Comparison of ENCODE assay signal across 8 cellular contexts in genomic region chr2:201909961-201910361, GRCh38.
DNase-seq lines count a peak whose midpoint lies in the region; ATAC-seq, FAIRE-seq and TF ChIP-seq lines count a peak whose summit lies in the region.

No MANE protein-coding gene starts in this region.

- peaks cover 28% of the 10 kb centered on the region for H3K4me1 ChIP-seq in SJSA1 (replicated peaks)

- DNase-seq in GM06990 (ENCODE audit: extremely low read depth, insufficient read length) (peak; percentile 17), SJSA1 (ENCODE audit: low read depth in 1 of 2, low spot score in 2 of 2) (peak in 1 of 2 experiments; percentile 39), kidney glomerular epithelial cell (lab: John Stamatoyannopoulos, UW) (peak; percentile 25), RCC 7860 (ENCODE audit: low spot score) (no peak), H54 (ENCODE audit: insufficient read length, low spot score) (no peak), occipital lobe (lab: John Stamatoyannopoulos, UW) (no peak)

- no peaks in the 10 kb centered on the region for H3K9me3 ChIP-seq in SJSA1 (replicated peaks)

- no peak for TF ChIP-seq CTCF in GM06990 (IDR thresholded peaks at IDR 0.05; ENCODE audit: insufficient read depth, low read length, poor library complexity, severe bottlenecking)

- no peak for TF ChIP-seq POLR2A in H54 (IDR thresholded peaks at IDR 0.05; ENCODE audit: low read depth, low read length)

- H3K27ac ChIP-seq in SJSA1 = peak overlapping the region; percentile 65

- H3K4me3 ChIP-seq in GM06990 (replicated peaks; ENCODE audit: low read depth, low read length) (peak overlapping the region; percentile 35), SJSA1 (peak overlapping the region; percentile 0; the same call in 1 of the 2 replicates)

- no peaks in the 10 kb centered on the region for H3K36me3 ChIP-seq in GM06990 (ENCODE audit: control insufficient read depth, insufficient read depth, low read length)
- H3K36me3 ChIP-seq in SJSA1 = no peaks in the 10 kb centered on the region

- ATAC-seq in GM21825 (IDR thresholded peaks at IDR 0.05; ENCODE audit: unreplicated experiment) (peak; percentile 85), HG03342 (IDR thresholded peaks at IDR 0.05; ENCODE audit: unreplicated experiment) (no peak)

- no peak for FAIRE-seq in RCC 7860 (lab: Jason Lieb, UNC)
- FAIRE-seq in H54 (lab: Jason Lieb, UNC) = no peak

- H3K27me3 ChIP-seq in GM06990 (replicated peaks; ENCODE audit: control insufficient read depth, insufficient read depth, low read length) = no peaks in the 10 kb centered on the region
- H3K27me3 ChIP-seq in SJSA1 (replicated peaks) = no peaks in the 10 kb centered on the region

Comparison
In these comparisons a context has a peak if more than half of its experiments do, and no peak if none do; other contexts are left out.
1. DNase-seq: peak in GM06990 (single experiment) and kidney glomerular epithelial cell (single experiment); none in RCC 7860 (single experiment), H54 (single experiment) and occipital lobe (single experiment).